In the genomic region with DNA sequence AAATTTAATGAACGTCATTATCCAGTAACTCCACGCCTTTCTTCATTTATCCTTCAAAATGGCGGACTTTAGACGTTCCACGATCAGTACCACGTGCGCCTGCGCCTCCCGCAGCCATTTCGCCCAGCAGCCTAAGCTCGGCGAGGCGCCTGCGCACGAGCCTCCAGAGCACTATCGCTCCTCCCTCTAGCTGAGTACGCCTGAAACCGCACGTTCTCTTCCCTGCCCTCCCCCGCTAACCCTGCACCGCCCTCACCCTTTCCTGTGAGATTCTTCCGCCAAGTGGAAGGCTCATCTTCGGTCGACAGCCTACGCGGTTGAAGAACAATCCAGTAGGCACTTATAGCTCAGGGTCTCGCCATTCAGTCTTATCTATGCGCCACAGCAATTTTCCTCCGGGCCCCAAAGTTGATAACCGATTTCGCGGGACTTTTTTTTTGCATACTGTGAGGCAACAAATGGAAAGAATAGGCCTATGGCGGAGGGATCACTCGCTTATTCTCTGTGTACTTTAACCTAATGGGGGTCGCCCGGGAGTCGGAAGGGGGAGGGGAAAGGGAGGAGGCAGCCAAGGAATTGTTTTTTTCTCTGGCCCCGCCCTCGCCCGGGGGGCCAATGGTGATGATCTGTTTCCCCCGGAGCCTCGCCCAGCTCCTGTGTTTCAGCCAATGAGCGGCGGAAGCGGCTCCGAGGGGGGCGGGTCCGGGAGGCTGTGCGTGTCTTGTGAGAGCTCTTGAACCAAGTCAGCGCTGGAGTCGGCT, we compare ENCODE assay signal across 8 cellular contexts. TPM values are rescaled to one million over a fixed set of nuclear protein-coding genes. Genes with fewer than 3 reads are reported as not detected.
DNase-seq lines count a peak whose midpoint lies in the region; ATAC-seq, FAIRE-seq and TF ChIP-seq lines count a peak whose summit lies in the region.

A gene with protein sequence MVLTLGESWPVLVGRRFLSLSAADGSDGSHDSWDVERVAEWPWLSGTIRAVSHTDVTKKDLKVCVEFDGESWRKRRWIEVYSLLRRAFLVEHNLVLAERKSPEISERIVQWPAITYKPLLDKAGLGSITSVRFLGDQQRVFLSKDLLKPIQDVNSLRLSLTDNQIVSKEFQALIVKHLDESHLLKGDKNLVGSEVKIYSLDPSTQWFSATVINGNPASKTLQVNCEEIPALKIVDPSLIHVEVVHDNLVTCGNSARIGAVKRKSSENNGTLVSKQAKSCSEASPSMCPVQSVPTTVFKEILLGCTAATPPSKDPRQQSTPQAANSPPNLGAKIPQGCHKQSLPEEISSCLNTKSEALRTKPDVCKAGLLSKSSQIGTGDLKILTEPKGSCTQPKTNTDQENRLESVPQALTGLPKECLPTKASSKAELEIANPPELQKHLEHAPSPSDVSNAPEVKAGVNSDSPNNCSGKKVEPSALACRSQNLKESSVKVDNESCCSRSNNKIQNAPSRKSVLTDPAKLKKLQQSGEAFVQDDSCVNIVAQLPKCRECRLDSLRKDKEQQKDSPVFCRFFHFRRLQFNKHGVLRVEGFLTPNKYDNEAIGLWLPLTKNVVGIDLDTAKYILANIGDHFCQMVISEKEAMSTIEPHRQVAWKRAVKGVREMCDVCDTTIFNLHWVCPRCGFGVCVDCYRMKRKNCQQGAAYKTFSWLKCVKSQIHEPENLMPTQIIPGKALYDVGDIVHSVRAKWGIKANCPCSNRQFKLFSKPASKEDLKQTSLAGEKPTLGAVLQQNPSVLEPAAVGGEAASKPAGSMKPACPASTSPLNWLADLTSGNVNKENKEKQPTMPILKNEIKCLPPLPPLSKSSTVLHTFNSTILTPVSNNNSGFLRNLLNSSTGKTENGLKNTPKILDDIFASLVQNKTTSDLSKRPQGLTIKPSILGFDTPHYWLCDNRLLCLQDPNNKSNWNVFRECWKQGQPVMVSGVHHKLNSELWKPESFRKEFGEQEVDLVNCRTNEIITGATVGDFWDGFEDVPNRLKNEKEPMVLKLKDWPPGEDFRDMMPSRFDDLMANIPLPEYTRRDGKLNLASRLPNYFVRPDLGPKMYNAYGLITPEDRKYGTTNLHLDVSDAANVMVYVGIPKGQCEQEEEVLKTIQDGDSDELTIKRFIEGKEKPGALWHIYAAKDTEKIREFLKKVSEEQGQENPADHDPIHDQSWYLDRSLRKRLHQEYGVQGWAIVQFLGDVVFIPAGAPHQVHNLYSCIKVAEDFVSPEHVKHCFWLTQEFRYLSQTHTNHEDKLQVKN (N-terminal part only) (plus strand): TSS at position 741 of the 761 bp plus-strand sequence. CDS start 677 bp downstream, outside the sequence.

- no peak for TF ChIP-seq EP300 in ovary (IDR thresholded peaks at IDR 0.05)

- peak within 1 kb of the TSS; percentile 89 for H3K27ac ChIP-seq in adipose tissue (ENCODE audit: low read depth, low read length)
- H3K27ac ChIP-seq in ovary = peak within 1 kb of the TSS; percentile 93 to 97
- peak within 1 kb of the TSS; percentile 98 for H3K27ac ChIP-seq in thymus (ENCODE audit: low read depth)

- H3K9me3 ChIP-seq in ovary = no peaks in the 10 kb centered on the region
- H3K9me3 ChIP-seq in thymus (ENCODE audit: control insufficient read depth) = peaks cover 3% of the 10 kb centered on the region

- H3K4me3 ChIP-seq in ovary (peak within 1 kb of the TSS; percentile 68), thymus (ENCODE audit: low read length) (peak within 1 kb of the TSS; percentile 89)

- H3K36me3 ChIP-seq in ovary = no peaks in the 10 kb centered on the region
- H3K36me3 ChIP-seq in thymus (ENCODE audit: control insufficient read depth, insufficient read depth) = peaks cover 6% of the 10 kb centered on the region

- FAIRE-seq in GM12891 (lab: Jason Lieb, UNC) = peak; percentile 98

- ATAC-seq in HG02884 (IDR thresholded peaks at IDR 0.05; ENCODE audit: unreplicated experiment) (peak; percentile 75), Right ventricle myocardium superior (ENCODE audit: poor library complexity) (peak; percentile 94)

- TF ChIP-seq CTCF in ovary (IDR thresholded peaks at IDR 0.05) = peak in 1 of 3 donors; percentile 18

- DNase-seq in GM12891 (ENCODE audit: insufficient read length, low spot score) = peak; percentile 65
- DNase-seq in NCI-H146 treated with DMSO at 0.1 percent for 48 hours (lab: John Stamatoyannopoulos, UW; ENCODE audit: unreplicated experiment) = peak; percentile 96
- peak; percentile 98 to 99 (median 98) for DNase-seq in T-helper 1 cell
- peak; percentile 100 for DNase-seq in Right ventricle myocardium superior
- peak; percentile 99 to 100 (median 99) for DNase-seq in ovary

- H3K27me3 ChIP-seq in ovary = no peaks in the 10 kb centered on the region
- no peaks in the 10 kb centered on the region for H3K27me3 ChIP-seq in thymus (ENCODE audit: control insufficient read depth, insufficient read depth)

- H3K4me1 ChIP-seq in ovary (ENCODE audit: insufficient read depth) (peaks cover 10% of the 10 kb centered on the region), thymus (ENCODE audit: control insufficient read depth, insufficient read depth, low read length) (peaks cover 16% of the 10 kb centered on the region)

- intact Hi-C loops in Right ventricle myocardium superior (cut with DNase I) = no loop called here
- intact Hi-C loops in ovary (cut with DNase I) = loop anchor here in 3 of 4 donors (5.0 to 10.0 kb wide), 4 partner anchors 121 to 244 kb away; partner anchors contain the start of genes CHMP3 (in 3 of the 3), RNF103 (in 2 of the 3), IMMT (in 1 of the 3) and MRPL35 (in 1 of the 3)

- WGBS in adipose tissue, 3 donors = 0 to 1% (median 0%) methylated on average over 50 to 51 of the region's 51 CpGs
- 1 to 2% (median 1%) methylated on average over 51 of the region's 51 CpGs for WGBS in ovary, 3 donors
- WGBS in thymus = under 1% methylated on average over 51 of the region's 51 CpGs

- no peak for TF ChIP-seq POLR2A in GM12891 (IDR thresholded peaks at IDR 0.05; ENCODE audit: low read depth, low read length)
- TF ChIP-seq POLR2A in ovary (IDR thresholded peaks at IDR 0.05) = peak; percentile 86

TF ChIP-seq in GM12891, 5 proteins besides CTCF, POLR2A, EP300 and RAD21:
- peak; percentile 65 for TF ChIP-seq TAF1 (IDR thresholded peaks at IDR 0.05; ENCODE audit: low read depth, low read length)
- TF ChIP-seq SPI1 (IDR thresholded peaks at IDR 0.05; ENCODE audit: low read depth, low read length) = no peak
- no peak for TF ChIP-seq PAX5 (IDR thresholded peaks at IDR 0.05; ENCODE audit: insufficient read depth, low read length, severe bottlenecking)
- TF ChIP-seq POU2F2 (IDR thresholded peaks at IDR 0.05; ENCODE audit: low read depth, low read length) = peak; percentile 29; the same call in 1 of the 2 replicates

RNA-seq across cellular contexts. Expression of the gene that starts here (rescaled TPM):
- polyA plus RNA-seq in GM12891 (2012; ENCODE audit: low read depth, missing spikeins) = 33.6 TPM
- polyA plus RNA-seq in adipose tissue = 10 to 100 TPM; 10.3 to 15.1 (median 14.6) TPM
- total RNA-seq in Right ventricle myocardium superior = 27.2 TPM
- 10 to 100 TPM; 31.7 to 53.0 (median 40.8) TPM for total RNA-seq in ovary
- polyA plus RNA-seq in ovary = 10 to 100 TPM; 23.3 to 58.4 TPM
- 46.1 TPM for polyA plus RNA-seq in thymus

Comparison
In these comparisons a context has a peak if more than half of its experiments do, and no peak if none do; other contexts are left out.
1. Peak in every context shown above with its lines: DNase-seq, ATAC-seq, H3K4me3 ChIP-seq and H3K27ac ChIP-seq.